In the genomic region with DNA sequence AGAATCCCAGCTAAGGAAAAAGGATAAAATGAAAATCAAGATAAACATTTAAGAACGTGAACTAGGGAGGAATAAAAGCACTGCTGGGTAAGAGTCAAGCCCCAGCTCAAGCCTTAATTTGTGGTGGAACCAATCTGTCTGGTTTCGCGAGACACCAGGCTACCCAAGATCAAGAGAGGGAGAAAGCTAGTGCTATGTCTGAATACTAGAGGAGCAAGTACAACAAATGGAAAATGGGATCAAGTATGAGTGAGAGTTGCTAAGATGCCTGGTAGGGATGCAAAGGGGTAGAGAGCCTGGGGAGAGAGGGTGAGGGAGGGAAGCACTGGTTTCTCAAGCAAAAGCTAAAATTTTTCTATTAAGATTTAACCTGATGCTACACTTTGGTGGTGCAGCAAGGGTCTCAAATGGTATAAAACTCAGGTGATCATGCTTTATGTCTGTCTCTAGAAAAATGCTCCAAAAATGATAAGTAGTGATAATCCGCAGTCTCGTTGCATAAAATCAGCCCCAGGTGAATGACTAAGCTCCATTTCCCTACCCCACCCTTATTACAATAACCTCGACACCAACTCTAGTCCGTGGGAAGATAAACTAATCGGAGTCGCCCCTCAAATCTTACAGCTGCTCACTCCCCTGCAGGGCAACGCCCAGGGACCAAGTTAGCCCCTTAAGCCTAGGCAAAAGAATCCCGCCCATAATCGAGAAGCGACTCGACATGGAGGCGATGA, we compare ENCODE assay signal across 8 cellular contexts. TPM values are rescaled to one million over a fixed set of nuclear protein-coding genes. Genes with fewer than 3 reads are reported as not detected.
DNase-seq lines count a peak whose midpoint lies in the region; ATAC-seq, FAIRE-seq and TF ChIP-seq lines count a peak whose summit lies in the region.

No MANE protein-coding gene starts in this region.

- no peaks in the 10 kb centered on the region for H3K27me3 ChIP-seq in SK-N-SH (ENCODE audit: insufficient read depth)
- no peaks in the 10 kb centered on the region for H3K27me3 ChIP-seq in keratinocyte (ENCODE audit: control insufficient read depth, extremely low read depth, insufficient read depth, low read length)

- peaks cover 42% of the 10 kb centered on the region for H3F3A ChIP-seq in SK-N-SH (replicated peaks; ENCODE audit: insufficient read depth)

- H2AFZ ChIP-seq in SK-N-SH (ENCODE audit: low read depth) (no peak overlapping the region), keratinocyte (ENCODE audit: control insufficient read depth, low read length) (peak overlapping the region; percentile 2)

- peaks cover 2% of the 10 kb centered on the region for H3K27me3 Mint-ChIP-seq in activated naive CD8-positive, alpha-beta T cell treated with anti-CD3 and anti-CD28 coated beads, Interleukin-2, amount 50 U/mL, for 24 hours

- peak overlapping the region; percentile 90 for H3K4me2 ChIP-seq in SK-N-SH
- H3K4me2 ChIP-seq in keratinocyte (ENCODE audit: control insufficient read depth, extremely low read depth, insufficient read depth, low read depth, low read length), result peak overlapping the region; percentile 84

- FAIRE-seq in keratinocyte (lab: Jason Lieb, UNC), result no peak

- H3K36me3 ChIP-seq in SK-N-SH (replicated peaks in 1 of 2; ENCODE audit: control insufficient read depth in 1 of 2, insufficient read depth in 2 of 2, low read length in 1 of 2) (peaks cover 47% of the 10 kb centered on the region in 2 experiments), keratinocyte (ENCODE audit: control insufficient read depth in 2 of 2, extremely low read depth in 1 of 2, insufficient read depth in 2 of 2, low read length in 2 of 2) (peaks cover 16 to 22% of the 10 kb centered on the region in 2 experiments)

- TF ChIP-seq RAD21 in SK-N-SH (IDR thresholded peaks at IDR 0.05; ENCODE audit: low read length), result no peak

- peaks cover 71% of the 10 kb centered on the region for H3K4me1 Mint-ChIP-seq in activated naive CD8-positive, alpha-beta T cell treated with anti-CD3 and anti-CD28 coated beads, Interleukin-2, amount 50 U/mL, for 24 hours

- DNase-seq in SK-N-SH, result no peak
- no peak for DNase-seq in activated naive CD8-positive, alpha-beta T cell treated with anti-CD3 and anti-CD28 coated beads, Interleukin-2, amount 50 U/mL, for 24 hours
- no peak for DNase-seq in keratinocyte (ENCODE audit: low read depth, low spot score)
- DNase-seq in NCI-H1092 (lab: John Stamatoyannopoulos, UW), result no peak

- H3K9me3 ChIP-seq in SK-N-SH (no peaks in the 10 kb centered on the region), keratinocyte (ENCODE audit: control insufficient read depth, low read depth, low read length) (no peaks in the 10 kb centered on the region)

- 9% methylated on average over 15 of the region's 15 CpGs for WGBS in SK-N-SH (ENCODE audit: low lambda C conversion rate)

- H3K36me3 Mint-ChIP-seq in activated naive CD8-positive, alpha-beta T cell treated with anti-CD3 and anti-CD28 coated beads, Interleukin-2, amount 50 U/mL, for 24 hours (ENCODE audit: low read depth), result peaks cover 68% of the 10 kb centered on the region

- H3K4me1 ChIP-seq in SK-N-SH (ENCODE audit: control insufficient read depth in 1 of 2, insufficient read depth in 2 of 2, low read depth in 1 of 2, low read length in 1 of 2) (peaks cover 15 to 25% of the 10 kb centered on the region in 2 experiments; a peak in 3 of 4 replicates), keratinocyte (ENCODE audit: control insufficient read depth, extremely low read depth, insufficient read depth, low read length) (peaks cover 23% of the 10 kb centered on the region)

- dilution Hi-C loops in keratinocyte (cut with MboI; ENCODE audit: extremely low pct_ligation_motif_present, low sequenced_read_pairs), result no loop called here

- no peaks in the 10 kb centered on the region for H3K9me2 ChIP-seq in SK-N-SH

- peak overlapping the region; percentile 92 for H3K4me3 Mint-ChIP-seq in activated naive CD8-positive, alpha-beta T cell treated with anti-CD3 and anti-CD28 coated beads, Interleukin-2, amount 50 U/mL, for 24 hours

- peaks cover 76% of the 10 kb centered on the region for H4K20me1 ChIP-seq in SK-N-SH (ENCODE audit: insufficient read depth)
- peaks cover 20% of the 10 kb centered on the region for H4K20me1 ChIP-seq in keratinocyte (ENCODE audit: control insufficient read depth, extremely low read depth, insufficient read depth, low read length)

- CTCF ChIA-PET in SK-N-SH (lab: Yijun Ruan, JAX), result interaction anchor here (1.0 to 2.3 kb wide), 6 partner anchors 12 to 42 kb away, joined by 3 to 8 read pairs (median 5); no protein-coding TSS in a partner anchor

- ATAC-seq in SK-N-SH treated with all-trans-retinoic acid at 6 μM for 48 hours (no peak), GM21737 (IDR thresholded peaks at IDR 0.05; ENCODE audit: unreplicated experiment) (no peak), GM18868 (IDR thresholded peaks at IDR 0.05; ENCODE audit: unreplicated experiment) (no peak)
- ATAC-seq in activated naive CD8-positive, alpha-beta T cell treated with anti-CD3 and anti-CD28 coated beads, Interleukin-2, amount 50 U/mL, for 24 hours, result no peak

- POLR2A ChIA-PET in SK-N-SH (lab: Yijun Ruan, JAX), result interaction anchor here (1.2 to 3.5 kb wide), 4 partner anchors 12 to 81 kb away, joined by 3 to 39 read pairs (median 8); partner anchors contain the start of gene THUMPD3

- TF ChIP-seq EP300 in SK-N-SH (IDR thresholded peaks at IDR 0.05; ENCODE audit: borderline replicate concordance in 1 of 2, low read depth in 1 of 2, low read length in 1 of 2), result no peak

- TF ChIP-seq CTCF in SK-N-SH (IDR thresholded peaks at IDR 0.05) (no peak), keratinocyte (optimal IDR thresholded peaks at IDR 0.05 in 1 of 3, IDR thresholded peaks at IDR 0.05 in 1 of 3, conservative IDR thresholded peaks at IDR 0.05 in 1 of 3; ENCODE audit: extremely low read depth in 1 of 3, insufficient read depth in 2 of 3, low read length in 3 of 3) (no peak)

- no peaks in the 10 kb centered on the region for H3K9me3 Mint-ChIP-seq in activated naive CD8-positive, alpha-beta T cell treated with anti-CD3 and anti-CD28 coated beads, Interleukin-2, amount 50 U/mL, for 24 hours

- peak overlapping the region; percentile 95 for H3K9ac ChIP-seq in SK-N-SH
- peak overlapping the region; percentile 84 for H3K9ac ChIP-seq in keratinocyte (ENCODE audit: control insufficient read depth, extremely low read depth, insufficient read depth, low read length)

- peak overlapping the region; percentile 89 for H3K27ac Mint-ChIP-seq in activated naive CD8-positive, alpha-beta T cell treated with anti-CD3 and anti-CD28 coated beads, Interleukin-2, amount 50 U/mL, for 24 hours

- H3K4me3 ChIP-seq in SK-N-SH (ENCODE audit: low read depth in 2 of 2, low read length in 1 of 2) (peak overlapping the region; percentile 85 to 98), keratinocyte (ENCODE audit: control insufficient read depth in 2 of 3, extremely low read depth in 1 of 3, insufficient read depth in 2 of 3, low read depth in 1 of 3, low read length in 3 of 3) (peak overlapping the region; percentile 72 to 97 (median 76))

- peaks cover 87% of the 10 kb centered on the region for H3K79me2 ChIP-seq in SK-N-SH (ENCODE audit: insufficient read depth)
- peaks cover 84% of the 10 kb centered on the region for H3K79me2 ChIP-seq in keratinocyte (ENCODE audit: control insufficient read depth, insufficient read depth, low read length)

- no peaks in the 10 kb centered on the region for H3K9me1 ChIP-seq in keratinocyte (ENCODE audit: control insufficient read depth, extremely low read depth, insufficient read depth, low read length)

- H3K27ac ChIP-seq in SK-N-SH (ENCODE audit: low read depth in 2 of 2, low read length in 1 of 2) (peak overlapping the region; percentile 96 to 99), keratinocyte (ENCODE audit: control insufficient read depth, insufficient read depth, low read length) (peak overlapping the region; percentile 88), temporal lobe (ENCODE audit: low read depth, low read length) (peak overlapping the region; percentile 77)

TF ChIP-seq in SK-N-SH, 30 proteins besides CTCF, POLR2A, EP300 and RAD21 (continues in another document):
- no peak for TF ChIP-seq TEAD4 (IDR thresholded peaks at IDR 0.05; ENCODE audit: borderline replicate concordance, insufficient read depth)

TF ChIP-seq in SK-N-SH treated with all-trans-retinoic acid at 6 μM for 48 hours, 23 proteins besides CTCF, POLR2A, EP300 and RAD21:
- TF ChIP-seq ZFP30 (CRISPR knock-in tag; IDR thresholded peaks at IDR 0.05), result no peak

RNA-seq across cellular contexts. Expression of gene SETD5, which starts 1.7 kb away (rescaled TPM):
- 32.3 and 39.5 TPM in 2 replicates for polyA plus RNA-seq in SK-N-SH (2012; rRNA removed)
- 29.8 and 30.6 TPM in 2 replicates for polyA plus RNA-seq in SK-N-SH (2012; cell fraction: cytosol; rRNA removed)
- polyA plus RNA-seq in SK-N-SH (2012; cell fraction: nucleus; rRNA removed), result 105 and 136 TPM in 2 replicates
- 28.9 to 52.8 TPM (median 37.8 TPM) in 3 replicates for polyA plus RNA-seq in keratinocyte
- polyA plus RNA-seq in keratinocyte (2011; ENCODE audit: low read depth), result 175 TPM
- polyA plus RNA-seq in keratinocyte (2011; cell fraction: cytosol; rRNA removed), result 23.4 and 30.0 TPM in 2 replicates
- polyA plus RNA-seq in keratinocyte (2011; cell fraction: nucleus; rRNA removed), result 128 and 130 TPM in 2 replicates
- polyA plus RNA-seq in keratinocyte (2012; ENCODE audit: low replicate concordance), result 36.6 and 45.3 TPM in 2 replicates
- 57.9 to 114 TPM (median 75.7 TPM) in 3 replicates for polyA minus RNA-seq in keratinocyte
- polyA minus RNA-seq in keratinocyte (2011; cell fraction: cytosol; rRNA and poly(A)+ RNA removed), result 25.9 TPM
- 83.7 and 184 TPM in 2 replicates for polyA minus RNA-seq in keratinocyte (2011; cell fraction: nucleus; rRNA and poly(A)+ RNA removed)
- 50.2 TPM for total RNA-seq in temporal lobe

RNA-seq across cellular contexts. Expression of gene THUMPD3, which starts 32.9 kb away (rescaled TPM):
- polyA plus RNA-seq in SK-N-SH (2012; rRNA removed) (27.1 and 34.2 TPM in 2 replicates), keratinocyte (42.1 to 59.8 TPM (median 42.6 TPM) in 3 replicates)
- 39.1 and 41.2 TPM in 2 replicates for polyA plus RNA-seq in SK-N-SH (2012; cell fraction: cytosol; rRNA removed)
- 19.1 and 30.7 TPM in 2 replicates for polyA plus RNA-seq in SK-N-SH (2012; cell fraction: nucleus; rRNA removed)
- 25.4 TPM for polyA plus RNA-seq in keratinocyte (2011; ENCODE audit: low read depth)
- polyA plus RNA-seq in keratinocyte (2011; cell fraction: cytosol; rRNA removed), result 30.5 and 53.4 TPM in 2 replicates
- 34.0 and 39.7 TPM in 2 replicates for polyA plus RNA-seq in keratinocyte (2011; cell fraction: nucleus; rRNA removed)
- 42.1 and 48.2 TPM in 2 replicates for polyA plus RNA-seq in keratinocyte (2012; ENCODE audit: low replicate concordance)
- 21.5 to 68.4 TPM (median 43.7 TPM) in 3 replicates for polyA minus RNA-seq in keratinocyte
- polyA minus RNA-seq in keratinocyte (2011; cell fraction: cytosol; rRNA and poly(A)+ RNA removed), result 37.6 TPM
- 16.4 and 32.2 TPM in 2 replicates for polyA minus RNA-seq in keratinocyte (2011; cell fraction: nucleus; rRNA and poly(A)+ RNA removed)
- 60.2 TPM for total RNA-seq in temporal lobe
